In the genomic region with DNA sequence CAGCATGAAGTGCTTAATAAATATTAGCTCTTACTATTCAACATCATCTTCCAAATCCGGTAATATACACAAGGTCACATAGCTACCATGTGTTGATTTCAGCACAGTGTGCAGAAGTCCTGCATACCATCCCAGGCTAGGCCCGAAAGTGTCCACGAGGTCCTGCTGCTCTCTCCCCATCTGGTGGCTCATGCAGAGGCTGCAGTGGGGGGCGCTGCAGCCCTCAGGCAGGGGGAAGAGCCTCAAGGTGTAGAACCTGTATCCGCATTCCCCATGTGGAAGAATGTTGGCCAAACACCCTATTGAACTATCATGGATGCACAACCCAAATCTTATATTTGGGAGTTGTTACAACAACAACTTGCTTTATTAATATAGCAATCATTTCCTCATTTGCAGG, we compare ENCODE assay signal across 1 cellular context.
TF ChIP-seq lines count a peak whose summit lies in the region.

No MANE protein-coding gene starts in this region.

TF ChIP-seq in H1, 55 proteins besides CTCF, POLR2A, EP300 and RAD21:
- no peak for TF ChIP-seq FOSL1 (IDR thresholded peaks at IDR 0.05; ENCODE audit: insufficient read depth, low read depth, low read length)
- no peak for TF ChIP-seq TAF1 (IDR thresholded peaks at IDR 0.05; ENCODE audit: low read depth, low read length)
- TF ChIP-seq RBBP5 (IDR thresholded peaks at IDR 0.05; ENCODE audit: borderline replicate concordance, low read depth, low read length): no peak
- TF ChIP-seq EGR1 (IDR thresholded peaks at IDR 0.05; ENCODE audit: borderline replicate concordance, low read depth, low read length): no peak
- no peak for TF ChIP-seq PHF8 (conservative IDR thresholded peaks at IDR 0.05; ENCODE audit: low read depth, low read length)
- no peak for TF ChIP-seq SAP30 (IDR thresholded peaks at IDR 0.05; ENCODE audit: insufficient read depth, insufficient replicate concordance, low read length)
- TF ChIP-seq GTF2F1 (IDR thresholded peaks at IDR 0.05; ENCODE audit: borderline replicate concordance, low read depth, low read length): no peak
- TF ChIP-seq POU5F1 (IDR thresholded peaks at IDR 0.05; ENCODE audit: low read depth, low read length): no peak
- TF ChIP-seq CHD1 (IDR thresholded peaks at IDR 0.05; ENCODE audit: low read depth, low read length): no peak
- no peak for TF ChIP-seq SUZ12 (IDR thresholded peaks at IDR 0.05; ENCODE audit: low read length)
- TF ChIP-seq POLR2AphosphoS5 (IDR thresholded peaks at IDR 0.05; ENCODE audit: low read depth, low read length): no peak
- TF ChIP-seq ASH2L (IDR thresholded peaks at IDR 0.05; ENCODE audit: low read length): no peak
- no peak for TF ChIP-seq RXRA (IDR thresholded peaks at IDR 0.05; ENCODE audit: insufficient read depth, low read depth, low read length)
